In genomic region chr1:47765742-47766485, GRCh38 we compare ENCODE assay signal across 25 cellular contexts.
"Had no signal": no experiment of that assay in that cellular context is flagged by ENCODE, and none has a peak within 500 bp of the region (broad histone marks: within the 10 kb centered on the region; RNA-seq: fewer than 3 reads in every experiment).

No MANE protein-coding gene starts in this region.

- H3K4me3 ChIP-seq: coronary artery, heart left ventricle, lower lobe of right lung, neural progenitor cell, pancreas, psoas muscle, sigmoid colon, skin epidermis, suprapubic skin, thyroid gland, upper lobe of left lung, uterus had no signal

- H3K4me2 ChIP-seq: neural progenitor cell had no signal

- H3K9ac ChIP-seq: neural progenitor cell had no signal

- H3K9me3 ChIP-seq: heart left ventricle, lower lobe of right lung, pancreas, psoas muscle, sigmoid colon, suprapubic skin, thyroid gland, upper lobe of left lung, uterus had no signal

- H3K4me1 Mint-ChIP-seq: memory B cell; stimulated activated effector memory CD8-positive, alpha-beta T cell treated with anti-CD3 and anti-CD28 coated beads, Interleukin-12 subunit alpha, Interleukin-12 subunit beta, amount 100 ng/mL, for 72 hours had no signal

- H3K9me3 Mint-ChIP-seq: memory B cell; mesothelial cell of epicardium; natural killer cell treated with Interleukin-12 subunit alpha and Interleukin-12 subunit beta and Interleukin-15 and Interleukin-18, amount 100 ng/mL, for 72 hours; neural progenitor cell; stimulated activated effector memory CD8-positive, alpha-beta T cell treated with anti-CD3 and anti-CD28 coated beads, Interleukin-12 subunit alpha, Interleukin-12 subunit beta, amount 100 ng/mL, for 72 hours had no signal

- H2AFZ ChIP-seq: neural progenitor cell had no signal

- FAIRE-seq: frontal cortex, islet of Langerhans, pancreas had no signal

- DNase-seq: effector CD4-positive, alpha-beta T cell; hippocampal formation; lower lobe of right lung; occipital lobe; psoas muscle; retina; sigmoid colon; stimulated activated CD4-positive, alpha-beta T cell treated with anti-CD3 and anti-CD28 coated beads, Interleukin-4, amount 100 ng/mL, for 1 hour; stimulated activated CD8-positive, alpha-beta memory T cell treated with anti-CD3 and anti-CD28 coated beads, Interleukin-4, amount 100 ng/mL, for 48 hours; stimulated activated naive CD8-positive, alpha-beta T cell treated with anti-CD3 and anti-CD28 coated beads, Interleukin-15, Interleukin-2, amounts not matched to agents 100 U/mL and 50 U/mL, for 24 hours; upper lobe of left lung; uterus had no signal

- H3K4me3 Mint-ChIP-seq: memory B cell; mesothelial cell of epicardium; natural killer cell treated with Interleukin-12 subunit alpha and Interleukin-12 subunit beta and Interleukin-15 and Interleukin-18, amount 100 ng/mL, for 72 hours; stimulated activated effector memory CD8-positive, alpha-beta T cell treated with anti-CD3 and anti-CD28 coated beads, Interleukin-12 subunit alpha, Interleukin-12 subunit beta, amount 100 ng/mL, for 72 hours had no signal

- H3K36me3 ChIP-seq: heart left ventricle, lower lobe of right lung, neural progenitor cell, pancreas, sigmoid colon, suprapubic skin, thyroid gland, upper lobe of left lung, uterus had no signal

- H3K27me3 ChIP-seq: heart left ventricle, neural progenitor cell, pancreas, sigmoid colon, suprapubic skin, thyroid gland, upper lobe of left lung, uterus had no signal

- H3K27ac Mint-ChIP-seq: memory B cell; mesothelial cell of epicardium; natural killer cell treated with Interleukin-12 subunit alpha and Interleukin-12 subunit beta and Interleukin-15 and Interleukin-18, amount 100 ng/mL, for 72 hours; stimulated activated effector memory CD8-positive, alpha-beta T cell treated with anti-CD3 and anti-CD28 coated beads, Interleukin-12 subunit alpha, Interleukin-12 subunit beta, amount 100 ng/mL, for 72 hours had no signal

- H3K27ac ChIP-seq: heart left ventricle, lower lobe of right lung, neural progenitor cell, pancreas, psoas muscle, sigmoid colon, skin epidermis, suprapubic skin, thyroid gland, upper lobe of left lung, uterus had no signal

- H3K4me1 ChIP-seq: lower lobe of right lung, psoas muscle, thyroid gland, uterus had no signal

- H3K36me3 Mint-ChIP-seq: memory B cell; mesothelial cell of epicardium; natural killer cell treated with Interleukin-12 subunit alpha and Interleukin-12 subunit beta and Interleukin-15 and Interleukin-18, amount 100 ng/mL, for 72 hours; stimulated activated effector memory CD8-positive, alpha-beta T cell treated with anti-CD3 and anti-CD28 coated beads, Interleukin-12 subunit alpha, Interleukin-12 subunit beta, amount 100 ng/mL, for 72 hours had no signal

- ATAC-seq: lower lobe of right lung; natural killer cell treated with Interleukin-12 subunit alpha and Interleukin-12 subunit beta and Interleukin-15 and Interleukin-18, amount 100 ng/mL, for 72 hours; psoas muscle; stimulated activated effector memory CD8-positive, alpha-beta T cell treated with anti-CD3 and anti-CD28 coated beads, Interleukin-12 subunit alpha, Interleukin-12 subunit beta, amount 100 ng/mL, for 72 hours; stimulated activated naive CD8-positive, alpha-beta T cell treated with anti-CD3 and anti-CD28 coated beads, Interleukin-15, Interleukin-2, amounts not matched to agents 100 U/mL and 50 U/mL, for 24 hours had no signal
